In the genomic region with DNA sequence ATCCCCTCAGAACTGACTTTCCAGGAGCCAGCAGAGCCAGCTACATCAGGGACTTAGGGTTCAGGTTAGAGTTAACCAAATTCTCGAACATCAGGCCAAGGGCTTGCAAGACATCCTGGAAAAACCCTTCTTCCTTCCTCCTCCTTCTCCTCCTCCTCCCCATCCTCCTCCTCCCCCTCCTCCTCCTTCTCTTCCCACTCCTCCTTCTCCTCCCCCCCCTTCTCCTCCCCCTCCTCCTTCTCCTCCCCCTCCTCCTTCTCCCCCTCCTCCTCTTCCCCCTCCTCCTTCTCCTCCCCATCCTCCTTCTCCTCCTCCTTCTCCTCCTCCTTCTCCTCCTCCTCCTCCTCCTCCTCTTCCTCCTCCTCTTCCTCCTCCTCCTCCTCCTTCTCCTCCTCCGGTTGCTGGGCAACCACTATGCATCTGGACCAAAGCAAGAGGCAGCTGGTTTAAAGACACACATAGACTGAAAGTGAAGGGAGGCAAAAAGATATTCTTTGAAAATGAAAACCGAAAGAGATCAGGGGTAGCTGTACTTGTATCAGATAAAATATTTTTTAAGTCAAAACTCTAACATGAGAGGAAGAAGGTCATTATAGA, we compare ENCODE assay signal across 2 cellular contexts.
TF ChIP-seq lines count a peak whose summit lies in the region.

No MANE protein-coding gene starts in this region.

TF ChIP-seq in GM12878, 131 proteins besides CTCF, POLR2A, EP300 and RAD21:
- no peak for TF ChIP-seq IKZF1 (conservative IDR thresholded peaks at IDR 0.05)
- TF ChIP-seq TCF12 (IDR thresholded peaks at IDR 0.05; ENCODE audit: low read depth, low read length), result no peak
- no peak for TF ChIP-seq ZNF24 (IDR thresholded peaks at IDR 0.05)
- TF ChIP-seq, protein P1, sequence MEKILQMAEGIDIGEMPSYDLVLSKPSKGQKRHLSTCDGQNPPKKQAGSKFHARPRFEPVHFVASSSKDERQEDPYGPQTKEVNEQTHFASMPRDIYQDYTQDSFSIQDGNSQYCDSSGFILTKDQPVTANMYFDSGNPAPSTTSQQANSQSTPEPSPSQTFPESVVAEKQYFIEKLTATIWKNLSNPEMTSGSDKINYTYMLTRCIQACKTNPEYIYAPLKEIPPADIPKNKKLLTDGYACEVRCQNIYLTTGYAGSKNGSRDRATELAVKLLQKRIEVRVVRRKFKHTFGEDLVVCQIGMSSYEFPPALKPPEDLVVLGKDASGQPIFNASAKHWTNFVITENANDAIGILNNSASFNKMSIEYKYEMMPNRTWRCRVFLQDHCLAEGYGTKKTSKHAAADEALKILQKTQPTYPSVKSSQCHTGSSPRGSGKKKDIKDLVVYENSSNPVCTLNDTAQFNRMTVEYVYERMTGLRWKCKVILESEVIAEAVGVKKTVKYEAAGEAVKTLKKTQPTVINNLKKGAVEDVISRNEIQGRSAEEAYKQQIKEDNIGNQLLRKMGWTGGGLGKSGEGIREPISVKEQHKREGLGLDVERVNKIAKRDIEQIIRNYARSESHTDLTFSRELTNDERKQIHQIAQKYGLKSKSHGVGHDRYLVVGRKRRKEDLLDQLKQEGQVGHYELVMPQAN (conservative IDR thresholded peaks at IDR 0.05), result no peak
- no peak for TF ChIP-seq JUNB (IDR thresholded peaks at IDR 0.05)
- no peak for TF ChIP-seq SIN3A (IDR thresholded peaks at IDR 0.05; ENCODE audit: low read depth, low read length)

TF ChIP-seq in GM12891, 5 proteins besides CTCF, POLR2A, EP300 and RAD21:
- no peak for TF ChIP-seq PAX5 (IDR thresholded peaks at IDR 0.05; ENCODE audit: insufficient read depth, low read length, severe bottlenecking)
- TF ChIP-seq SPI1 (IDR thresholded peaks at IDR 0.05; ENCODE audit: low read depth, low read length), result no peak
- no peak for TF ChIP-seq POU2F2 (IDR thresholded peaks at IDR 0.05; ENCODE audit: low read depth, low read length)
- no peak for TF ChIP-seq TAF1 (IDR thresholded peaks at IDR 0.05; ENCODE audit: low read depth, low read length)
- TF ChIP-seq POLR2AphosphoS5 (IDR thresholded peaks at IDR 0.05; ENCODE audit: low read depth, low read length), result no peak
TF ChIP-seq in GM12891: peak in this region for 0.
